10 cellular contexts compared by ENCODE assay signal in genomic region chr6:149482542-149483261, GRCh38. TPM values are rescaled to one million over a fixed set of nuclear protein-coding genes. Genes with fewer than 3 reads are reported as not detected.
DNase-seq lines count a peak whose midpoint lies in the region; ATAC-seq and TF ChIP-seq lines count a peak whose summit lies in the region.
"Had no signal": no experiment of that assay in that cellular context is flagged by ENCODE, and none has a peak within 500 bp of the region (broad histone marks: within the 10 kb centered on the region; RNA-seq: fewer than 3 reads in every experiment).

No MANE protein-coding gene starts in this region.

- TF ChIP-seq CTCF in DOHH2 (IDR thresholded peaks at IDR 0.05; ENCODE audit: low read depth, low read length, poor library complexity, severe bottlenecking), result peak; percentile 13
- no peak for TF ChIP-seq CTCF in OCI-LY1 (IDR thresholded peaks at IDR 0.05; ENCODE audit: low read length)

- peak overlapping the region; percentile 87 for H3K4me3 Mint-ChIP-seq in central memory CD8-positive, alpha-beta T cell

- peaks cover 36% of the 10 kb centered on the region for H3K36me3 ChIP-seq in DOHH2 (ENCODE audit: control insufficient read depth, low read length)
- H3K36me3 ChIP-seq in OCI-LY1 (ENCODE audit: insufficient read depth, low read length), result no peaks in the 10 kb centered on the region
- no peaks in the 10 kb centered on the region for H3K36me3 ChIP-seq in neuron (ENCODE audit: insufficient read depth, low read length)
- H3K36me3 ChIP-seq in HAP-1 (replicated peaks), result no peaks in the 10 kb centered on the region

- H3F3A ChIP-seq in DOHH2 (ENCODE audit: control insufficient read depth, insufficient read depth) (peaks cover 38% of the 10 kb centered on the region), OCI-LY1 (ENCODE audit: insufficient read depth, low read length) (peaks cover 17% of the 10 kb centered on the region; the same call in 1 of the 2 replicates)

- H3K36me3 Mint-ChIP-seq in central memory CD8-positive, alpha-beta T cell (ENCODE audit: insufficient read depth), result peaks cover 19% of the 10 kb centered on the region

- no peaks in the 10 kb centered on the region for H3K9me3 ChIP-seq in DOHH2 (ENCODE audit: control insufficient read depth, insufficient read depth, low read length)
- H3K9me3 ChIP-seq in OCI-LY1 (ENCODE audit: low read length), result no peaks in the 10 kb centered on the region
- H3K9me3 ChIP-seq in neuron (ENCODE audit: low read length), result no peaks in the 10 kb centered on the region
- H3K9me3 ChIP-seq in HAP-1, result no peaks in the 10 kb centered on the region
- H3K9me3 ChIP-seq: mucosa of descending colon had no signal

- H3K4me1 Mint-ChIP-seq in central memory CD8-positive, alpha-beta T cell, result peaks cover 69% of the 10 kb centered on the region

- peak overlapping the region; percentile 100 for H3K27ac Mint-ChIP-seq in central memory CD8-positive, alpha-beta T cell (ENCODE audit: low read depth)

- H3K9me2 ChIP-seq in DOHH2 (replicated peaks; ENCODE audit: control insufficient read depth, low read length) (no peaks in the 10 kb centered on the region), OCI-LY1 (ENCODE audit: low read depth, low read length) (no peaks in the 10 kb centered on the region)

- peaks cover 55% of the 10 kb centered on the region for H3K79me2 ChIP-seq in DOHH2 (ENCODE audit: control insufficient read depth, low read length)
- H3K79me2 ChIP-seq in OCI-LY1 (ENCODE audit: insufficient read depth, low read length), result peaks cover 4% of the 10 kb centered on the region; the same call in 1 of the 2 replicates

- in situ Hi-C loops in HAP-1 (cut with MboI; ENCODE audit: low sequenced_read_pairs), result no loop called here

- H3K27ac ChIP-seq in DOHH2 (ENCODE audit: low read depth, low read length) (peak overlapping the region; percentile 100), OCI-LY1 (ENCODE audit: low read depth, low read length, poor library complexity, severe bottlenecking) (peak overlapping the region; percentile 98)

- no peak for DNase-seq in central memory CD8-positive, alpha-beta T cell (ENCODE audit: low spot score in 2 of 2)
- DNase-seq in A172 (ENCODE audit: low spot score) (no peak), HAP-1 (ENCODE audit: low spot score in 2 of 2) (no peak), anterior cingulate cortex (lab: John Stamatoyannopoulos, UW) (no peak)
- DNase-seq: IMR-90 had no signal

- H3K9ac ChIP-seq in OCI-LY1 (ENCODE audit: low read length), result peak overlapping the region; percentile 78

- no peaks in the 10 kb centered on the region for H3K27me3 Mint-ChIP-seq in central memory CD8-positive, alpha-beta T cell

- H3K4me3 ChIP-seq in DOHH2 (ENCODE audit: low read length) (peak overlapping the region; percentile 89), OCI-LY1 (ENCODE audit: low read depth, low read length, poor library complexity, severe bottlenecking) (peak overlapping the region; percentile 66), neuron (ENCODE audit: low read length) (no peak overlapping the region), HAP-1 (no peak overlapping the region)
- H3K4me3 ChIP-seq: mucosa of descending colon had no signal

- no peaks in the 10 kb centered on the region for H4K20me1 ChIP-seq in DOHH2 (ENCODE audit: control insufficient read depth, insufficient read depth, low read depth, low read length)
- H4K20me1 ChIP-seq in OCI-LY1 (ENCODE audit: insufficient read depth, low read length), result no peaks in the 10 kb centered on the region

- no peaks in the 10 kb centered on the region for H3K27me3 ChIP-seq in DOHH2 (ENCODE audit: control insufficient read depth, low read length)
- H3K27me3 ChIP-seq in OCI-LY1 (ENCODE audit: insufficient read depth, low read length), result no peaks in the 10 kb centered on the region
- H3K27me3 ChIP-seq in neuron (ENCODE audit: insufficient read depth, low read length), result no peaks in the 10 kb centered on the region
- H3K27me3 ChIP-seq in HAP-1 (ENCODE audit: low read depth), result no peaks in the 10 kb centered on the region

- H3K4me2 ChIP-seq in DOHH2 (ENCODE audit: low read length) (peak overlapping the region; percentile 99), OCI-LY1 (ENCODE audit: low read length) (peak overlapping the region; percentile 87)

- no peak overlapping the region for H2AFZ ChIP-seq in OCI-LY1 (ENCODE audit: low read length)
- H2AFZ ChIP-seq in neuron (ENCODE audit: low read depth, low read length), result peak overlapping the region; percentile 66

- no peaks in the 10 kb centered on the region for H3K9me3 Mint-ChIP-seq in central memory CD8-positive, alpha-beta T cell

- H3K4me1 ChIP-seq in DOHH2 (ENCODE audit: control insufficient read depth, low read length), result peaks cover 97% of the 10 kb centered on the region
- peaks cover 83% of the 10 kb centered on the region for H3K4me1 ChIP-seq in OCI-LY1 (ENCODE audit: insufficient read depth, low read length, severe bottlenecking)
- peaks cover 4% of the 10 kb centered on the region for H3K4me1 ChIP-seq in neuron (ENCODE audit: insufficient read depth, low read length)
- no peaks in the 10 kb centered on the region for H3K4me1 ChIP-seq in HAP-1

- ATAC-seq in central memory CD8-positive, alpha-beta T cell (replicated peaks; ENCODE audit: extremely low read depth, poor library complexity, severe bottlenecking), result no peak
- ATAC-seq in HG03025 (IDR thresholded peaks at IDR 0.05; ENCODE audit: low FRiP score, unreplicated experiment), result no peak
- ATAC-seq: mucosa of descending colon had no signal

RNA-seq across cellular contexts. Expression of gene ZC3H12D, which starts 2.1 kb away (rescaled TPM):
- total RNA-seq in A172 (2014; rRNA removed; shearing (Covaris generic)), result 0.03 TPM in 1 of 2 replicates, not detected in the other

Comparison
In these comparisons a context has a peak if more than half of its experiments do, and no peak if none do; other contexts are left out.
1. H3K4me3 ChIP-seq: peak in DOHH2 (single experiment) and OCI-LY1 (single experiment); none in neuron (single experiment) and HAP-1 (single experiment).